23 cellular contexts compared by ENCODE assay signal in genomic region chr6:169839029-169839481, GRCh38.
DNase-seq lines count a peak whose midpoint lies in the region; ATAC-seq, FAIRE-seq and TF ChIP-seq lines count a peak whose summit lies in the region.
"Had no signal": no experiment of that assay in that cellular context is flagged by ENCODE, and none has a peak within 500 bp of the region (broad histone marks: within the 10 kb centered on the region; RNA-seq: fewer than 3 reads in every experiment).

No MANE protein-coding gene starts in this region.

- H3K36me3 ChIP-seq in HepG2 (replicated peaks in 1 of 2; ENCODE audit: control insufficient read depth in 1 of 2, insufficient read depth in 2 of 2, low read length in 2 of 2) (no peaks in the 10 kb centered on the region), vagina (no peaks in the 10 kb centered on the region), thyroid gland (no peaks in the 10 kb centered on the region)
- H3K36me3 ChIP-seq: gastrocnemius medialis, HAP-1, right lobe of liver, suprapubic skin had no signal

- H3K9me3 ChIP-seq in HepG2 (ENCODE audit: low read length) = no peaks in the 10 kb centered on the region
- H3K9me3 ChIP-seq in vagina = no peaks in the 10 kb centered on the region
- no peaks in the 10 kb centered on the region for H3K9me3 ChIP-seq in thyroid gland
- H3K9me3 ChIP-seq: gastrocnemius medialis, HAP-1, right lobe of liver, suprapubic skin had no signal

- no peak overlapping the region for H3K4me2 ChIP-seq in HepG2 (ENCODE audit: low read depth, low read length)

- H4K20me1 ChIP-seq in HepG2 (ENCODE audit: insufficient read depth, low read length) = no peaks in the 10 kb centered on the region

- WGBS in HepG2 (ENCODE audit: low lambda C conversion rate) = 71% methylated on average over 17 of the region's 27 CpGs
- 89 to 90% methylated on average over 25 to 27 of the region's 27 CpGs for WGBS in thyroid gland, 2 donors

- TF ChIP-seq POLR2A in HepG2 (IDR thresholded peaks at IDR 0.05; ENCODE audit: insufficient read depth in 1 of 2, low read depth in 2 of 2, low read length in 2 of 2) (no peak), vagina (IDR thresholded peaks at IDR 0.05) (no peak), thyroid gland (IDR thresholded peaks at IDR 0.05) (no peak)

- H2AFZ ChIP-seq in HepG2 (ENCODE audit: low read length) = no peak overlapping the region

- TF ChIP-seq EP300 in HepG2 (IDR thresholded peaks at IDR 0.05; ENCODE audit: low read depth in 2 of 2, low read length in 2 of 2) (no peak), HepG2 (CRISPR knock-in tag; IDR thresholded peaks at IDR 0.05; ENCODE audit: borderline replicate concordance) (no peak)

- H3K27ac ChIP-seq in HepG2 (ENCODE audit: extremely low read length, insufficient read depth, low read length) (no peak overlapping the region), vagina (no peak overlapping the region), thyroid gland (no peak overlapping the region)
- H3K27ac ChIP-seq: gastrocnemius medialis, right lobe of liver, suprapubic skin had no signal

- in situ Hi-C loops in HepG2 (cut with HindIII; ENCODE audit: extremely low pct_ligation_motif_present, low pct_unique_long_range_greater_than_20kb) = no loop called here

- H3K27me3 ChIP-seq in HepG2 (ENCODE audit: control insufficient read depth in 1 of 2, insufficient read depth in 2 of 2, low read length in 2 of 2) (peaks cover 6 to 47% of the 10 kb centered on the region in 2 experiments; a peak in 4 of 5 replicates), vagina (no peaks in the 10 kb centered on the region), thyroid gland (no peaks in the 10 kb centered on the region)
- H3K27me3 ChIP-seq: right lobe of liver had no signal

- no peak for TF ChIP-seq RAD21 in HepG2 (CRISPR knock-in tag; IDR thresholded peaks at IDR 0.05)

- intact Hi-C loops in HepG2 (cut with micrococcal nuclease; ENCODE audit: unreplicated experiment) (no loop called here), vagina (cut with DNase I) (loop anchor here (10.0 kb wide), 2 partner anchors 456 to 676 kb away; partner anchors contain the start of gene DLL1), thyroid gland (cut with DNase I) (no loop called here)

- POLR2A ChIA-PET in HepG2 (lab: Yijun Ruan, JAX) = no interaction called here

- no TSS peak for BruUV-seq in HepG2 (replicated peaks; lab: Mats Ljungman, UMichigan)

- no peaks in the 10 kb centered on the region for H3K4me1 ChIP-seq in HepG2 (ENCODE audit: insufficient read depth, low read length)
- no peaks in the 10 kb centered on the region for H3K4me1 ChIP-seq in vagina
- no peaks in the 10 kb centered on the region for H3K4me1 ChIP-seq in thyroid gland
- H3K4me1 ChIP-seq: gastrocnemius medialis, HAP-1, right lobe of liver, suprapubic skin had no signal

- CTCF ChIA-PET in HepG2 (lab: Yijun Ruan, JAX; ENCODE audit: low intra/inter-chr PET ratio, low total read pairs) = no interaction called here

- TF ChIP-seq CTCF in HepG2 (CRISPR knock-in tag; IDR thresholded peaks at IDR 0.05) (no peak), vagina (IDR thresholded peaks at IDR 0.05) (no peak), thyroid gland (IDR thresholded peaks at IDR 0.05) (no peak)

- DNase-seq in activated T-cell treated with anti-CD3 and anti-CD28 coated beads, Interleukin-2, amount 50 U/mL, for 48 hours = peak; percentile 9 to 16
- DNase-seq in activated T-cell treated with anti-CD3 and anti-CD28 coated beads, Interleukin-2, amount 50 U/mL, for 1 hour = no peak
- DNase-seq in NCI-H526 treated with DMSO at 0.1 percent for 48 hours (lab: John Stamatoyannopoulos, UW) (peak; percentile 51), HepG2 (ENCODE audit: low spot score) (no peak), vagina (ENCODE audit: extremely low spot score in 2 of 2) (peak; percentile 58 to 91), GF-D8 (lab: John Stamatoyannopoulos, UW) (no peak), thyroid gland (no peak)
- DNase-seq: activated CD4-positive, alpha-beta T cell treated with anti-CD3 and anti-CD28 coated beads for 36 hours; activated naive CD4-positive, alpha-beta T cell treated with Interleukin-2 at 50 U/mL for 16 hours; CD4-positive, alpha-beta memory T cell; central memory CD4-positive, alpha-beta T cell; DMS79; gastrocnemius medialis; kidney; naive B cell; NCI-H1092; NCI-H2081; NCI-H510A had no signal

- no peaks in the 10 kb centered on the region for H3K79me2 ChIP-seq in HepG2 (ENCODE audit: insufficient read depth, low read length)

- ATAC-seq in HepG2 = peak; percentile 33
- ATAC-seq: activated CD4-positive, alpha-beta T cell treated with anti-CD3 and anti-CD28 coated beads for 36 hours; gastrocnemius medialis had no signal

- FAIRE-seq in HepG2 (lab: Jason Lieb, UNC) = no peak
- FAIRE-seq: GM12892, HTR-8/SVneo, kidney had no signal

- no peak overlapping the region for H3K9ac ChIP-seq in HepG2 (ENCODE audit: insufficient read depth, low read depth, low read length)

- no peak overlapping the region for H3K4me3 ChIP-seq in HepG2 (replicated peaks in 1 of 3; ENCODE audit: insufficient read depth in 1 of 3, low read depth in 2 of 3, low read length in 3 of 3)
- no peak overlapping the region for H3K4me3 ChIP-seq in vagina
- no peak overlapping the region for H3K4me3 ChIP-seq in thyroid gland (replicated peaks in 1 of 3)
- H3K4me3 ChIP-seq: gastrocnemius medialis, HAP-1, right lobe of liver, suprapubic skin had no signal

TF ChIP-seq in HepG2, 621 proteins besides CTCF, POLR2A, EP300 and RAD21:
- TF ChIP-seq, protein P1, sequence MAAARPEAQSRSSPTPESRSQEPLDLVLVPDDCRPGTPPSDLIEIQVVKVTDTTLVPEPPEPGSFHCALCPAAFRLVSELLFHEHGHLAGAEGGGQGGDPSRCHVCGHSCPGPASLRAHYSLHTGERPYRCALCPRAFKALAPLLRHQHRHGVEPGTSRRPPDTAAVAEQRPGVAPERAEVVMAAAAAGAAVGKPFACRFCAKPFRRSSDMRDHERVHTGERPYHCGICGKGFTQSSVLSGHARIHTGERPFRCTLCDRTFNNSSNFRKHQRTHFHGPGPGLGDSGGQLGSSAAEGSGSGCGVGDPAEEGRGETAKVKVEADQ (CRISPR knock-in tag; IDR thresholded peaks at IDR 0.05; ENCODE audit: borderline replicate concordance) = no peak
- 0 out of 2 replicates have a peak, but pooled peaks have one; percentile 24 for TF ChIP-seq MYC (CRISPR knock-in tag; IDR thresholded peaks at IDR 0.05; ENCODE audit: borderline replicate concordance)
- no peak for TF ChIP-seq TMF1 (CRISPR knock-in tag; IDR thresholded peaks at IDR 0.05; ENCODE audit: low read depth)
- TF ChIP-seq MTA3 (CRISPR knock-in tag; IDR thresholded peaks at IDR 0.05) = no peak
TF ChIP-seq in HepG2: peak in this region for 1.

Comparison
In these comparisons a context has a peak if more than half of its experiments do, and no peak if none do; other contexts are left out.
1. DNase-seq: peak in activated T-cell treated with anti-CD3 and anti-CD28 coated beads, Interleukin-2, amount 50 U/mL, for 48 hours (2 of 2), NCI-H526 treated with DMSO at 0.1 percent for 48 hours (single experiment) and vagina (2 of 2); none in activated T-cell treated with anti-CD3 and anti-CD28 coated beads, Interleukin-2, amount 50 U/mL, for 1 hour (single experiment), HepG2 (single experiment), GF-D8 (single experiment) and thyroid gland (0 of 2).